Comparison of ENCODE assay signal across 1 cellular context in the genomic region with DNA sequence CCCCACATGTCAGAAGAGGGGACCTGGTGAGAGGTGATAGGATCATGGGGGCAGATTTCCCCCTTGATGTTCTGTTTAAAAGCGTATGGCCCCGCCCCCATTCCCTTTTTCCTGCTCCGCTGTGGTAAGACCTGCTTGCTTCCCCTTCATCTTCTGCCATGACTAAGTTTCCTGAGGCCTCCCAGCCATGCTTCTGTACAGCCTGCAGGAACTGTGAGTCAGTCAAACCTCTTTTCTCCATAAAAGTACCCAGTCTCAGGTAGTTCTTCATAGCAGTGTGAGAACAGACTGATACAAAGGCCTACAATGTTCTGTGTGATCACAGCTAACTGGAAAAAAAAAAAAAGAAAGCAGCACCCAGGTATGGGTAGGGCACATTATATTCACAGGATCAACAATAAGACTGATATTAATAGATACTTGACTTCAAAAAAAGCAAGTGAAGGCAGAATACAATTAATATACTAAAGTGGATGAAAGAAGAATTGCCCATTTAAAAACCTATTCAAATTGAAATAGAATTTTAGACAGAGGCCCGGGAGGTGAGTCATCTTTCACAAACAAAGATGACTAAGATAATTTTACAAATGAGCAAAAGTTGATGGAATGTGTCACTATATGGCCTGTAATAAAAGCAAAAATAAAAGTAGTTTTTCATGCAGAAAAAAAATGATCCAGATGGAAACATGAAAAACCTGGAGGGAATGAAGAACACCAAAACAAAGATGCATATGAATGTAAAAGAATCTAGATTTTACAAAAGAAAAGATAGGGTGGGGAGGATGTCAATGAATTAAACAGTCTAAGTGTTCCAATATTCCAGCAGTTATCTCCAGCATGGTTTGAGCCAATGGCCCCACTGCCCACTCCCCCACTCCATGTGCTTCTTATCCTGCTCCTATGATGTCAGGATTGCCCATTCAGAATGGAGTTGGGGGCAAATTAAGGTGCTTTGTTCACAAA.
TF ChIP-seq lines count a peak whose summit lies in the region.

No MANE protein-coding gene starts in this region.

TF ChIP-seq in H1, 55 proteins besides CTCF, POLR2A, EP300 and RAD21:
- no peak for TF ChIP-seq CHD2 (IDR thresholded peaks at IDR 0.05; ENCODE audit: low read length)
- no peak for TF ChIP-seq SIRT6 (IDR thresholded peaks at IDR 0.05; ENCODE audit: low read length)
